Comparison of ENCODE assay signal across 9 cellular contexts in the genomic region with DNA sequence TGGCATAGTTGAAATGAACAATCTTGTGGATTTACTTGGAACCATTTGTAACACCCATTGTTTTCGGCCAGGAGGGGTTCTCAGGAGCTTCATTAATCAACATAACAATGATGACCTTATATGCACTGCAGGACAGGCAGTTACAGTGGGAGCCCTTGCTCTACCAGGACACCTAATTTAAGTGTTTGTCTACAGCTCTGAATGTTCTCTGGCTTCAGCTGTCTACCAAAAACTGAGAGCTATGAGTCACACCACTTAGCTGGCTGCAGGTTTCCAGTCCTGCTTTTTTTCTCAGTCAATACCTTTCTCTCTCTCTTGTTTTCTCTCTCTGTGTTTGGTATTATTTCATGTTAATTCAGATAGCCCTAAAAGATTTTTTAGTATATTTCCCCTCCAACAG.
A peak's percentile ranks its signal among the peaks of the same experiment; 100 is the strongest.
DNase-seq lines count a peak whose midpoint lies in the region; ATAC-seq and TF ChIP-seq lines count a peak whose summit lies in the region.
"Had no signal": no experiment of that assay in that cellular context is flagged by ENCODE, and none has a peak within 500 bp of the region (broad histone marks: within the 10 kb centered on the region; RNA-seq: fewer than 3 reads in every experiment).

No MANE protein-coding gene starts in this region.

- intact Hi-C loops in transverse colon (cut with DNase I; ENCODE audit: low total_unique reads), result loop anchor here (5.0 kb wide), 2 partner anchors 106 to 226 kb away; a partner anchor contains a TSS

- in situ Hi-C loops in transverse colon (cut with MboI; ENCODE audit: low pct_ligation_motif_present in 1 of 4, low pct_unique_long_range_greater_than_20kb in 1 of 4, low sequenced_read_pairs in 3 of 4), result loop anchor here in 3 of 4 donors (10.0 to 25.0 kb wide), 4 partner anchors 88 to 238 kb away; a partner anchor contains a TSS

- peaks cover 18% of the 10 kb centered on the region for H3K4me1 ChIP-seq in foreskin keratinocyte
- peaks cover 18 to 45% (median 23%) of the 10 kb centered on the region in 4 donors for H3K4me1 ChIP-seq in transverse colon

- TF ChIP-seq CTCF in foreskin keratinocyte (conservative IDR thresholded peaks at IDR 0.05) (no peak), transverse colon (IDR thresholded peaks at IDR 0.05) (no peak)

- WGBS in transverse colon (ENCODE audit: low coverage in 1 of 2), 2 donors, result 78 to 80% methylated on average over 1 of the region's 1 CpG

- no peak for TF ChIP-seq POLR2A in transverse colon (IDR thresholded peaks at IDR 0.05)

- no peak overlapping the region for H3K27ac ChIP-seq in foreskin keratinocyte
- H3K27ac ChIP-seq in transverse colon, result peak overlapping the region in 3 of 4 donors; percentile 78 to 84 (median 81)
- H3K27ac ChIP-seq: epithelial cell of prostate had no signal

- no peak overlapping the region for H3K4me3 ChIP-seq in MG63
- no peak overlapping the region for H3K4me3 ChIP-seq in transverse colon

- DNase-seq in NOMO-1 treated with DMSO at 0.1 percent for 48 hours (lab: John Stamatoyannopoulos, UW; ENCODE audit: unreplicated experiment) (peak; percentile 8), NOMO-1 treated with dmso at 0.1 percent for 144 hours (lab: John Stamatoyannopoulos, UW; ENCODE audit: unreplicated experiment) (no peak), MG63 (peak; percentile 28), foreskin keratinocyte (peak in 1 of 2 donors; percentile 52), transverse colon (no peak), DMS79 (lab: John Stamatoyannopoulos, UW) (no peak)
- no peak for DNase-seq in stimulated activated CD4-positive, alpha-beta T cell treated with anti-CD3 and anti-CD28 coated beads, Interleukin-1b, Interleukin-23, amount 100 ng/mL, for 48 hours

- ATAC-seq in foreskin keratinocyte (peak; percentile 68), GM21367 (IDR thresholded peaks at IDR 0.05; ENCODE audit: unreplicated experiment) (no peak)

- TF ChIP-seq EP300 in transverse colon (IDR thresholded peaks at IDR 0.05; ENCODE audit: low read depth), result peak; percentile 40

- no peaks in the 10 kb centered on the region for H3K9me3 ChIP-seq in MG63
- no peaks in the 10 kb centered on the region for H3K9me3 ChIP-seq in transverse colon

- H3K36me3 ChIP-seq in MG63 (no peaks in the 10 kb centered on the region), transverse colon (no peaks in the 10 kb centered on the region)

- H3K27me3 ChIP-seq in MG63 (no peaks in the 10 kb centered on the region), foreskin keratinocyte (no peaks in the 10 kb centered on the region), transverse colon (no peaks in the 10 kb centered on the region)

Comparison
In these comparisons a context has a peak if more than half of its experiments do, and no peak if none do; other contexts are left out.
1. DNase-seq: peak in NOMO-1 treated with DMSO at 0.1 percent for 48 hours (single experiment) and MG63 (single experiment); none in NOMO-1 treated with dmso at 0.1 percent for 144 hours (single experiment), transverse colon (single experiment), DMS79 (single experiment) and stimulated activated CD4-positive, alpha-beta T cell treated with anti-CD3 and anti-CD28 coated beads, Interleukin-1b, Interleukin-23, amount 100 ng/mL, for 48 hours (single experiment).